Comparison of ENCODE assay signal across 3 cellular contexts in the genomic region with DNA sequence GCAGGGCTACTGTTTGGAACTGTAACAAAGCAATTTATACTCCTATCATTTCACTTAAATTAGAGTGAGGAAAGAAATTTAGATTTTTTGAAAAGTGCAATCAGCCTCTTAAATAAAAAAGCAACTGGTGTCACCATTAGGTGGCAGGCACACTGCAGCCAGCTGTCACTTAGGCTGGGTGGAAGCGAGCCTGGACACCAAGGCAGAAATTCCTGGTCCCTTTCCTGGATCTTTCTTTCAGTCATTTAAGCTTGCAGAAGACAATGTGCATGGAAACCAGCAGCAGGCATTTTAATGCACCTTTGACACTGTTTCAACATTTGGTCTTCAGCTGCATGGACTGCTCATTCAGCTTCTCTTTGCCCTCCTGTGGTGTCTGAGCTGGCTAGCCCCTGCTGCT.
TF ChIP-seq lines count a peak whose summit lies in the region.

No MANE protein-coding gene starts in this region.

TF ChIP-seq in HCT116, 20 proteins besides CTCF, POLR2A, EP300 and RAD21 (continued from another document):
- TF ChIP-seq EZH2 (IDR thresholded peaks at IDR 0.05) (no peak), SP1 (IDR thresholded peaks at IDR 0.05; ENCODE audit: low read depth) (no peak)

TF ChIP-seq in WTC11, 78 proteins besides CTCF, POLR2A, EP300 and RAD21 (continued from another document):
- TF ChIP-seq, protein P1, sequence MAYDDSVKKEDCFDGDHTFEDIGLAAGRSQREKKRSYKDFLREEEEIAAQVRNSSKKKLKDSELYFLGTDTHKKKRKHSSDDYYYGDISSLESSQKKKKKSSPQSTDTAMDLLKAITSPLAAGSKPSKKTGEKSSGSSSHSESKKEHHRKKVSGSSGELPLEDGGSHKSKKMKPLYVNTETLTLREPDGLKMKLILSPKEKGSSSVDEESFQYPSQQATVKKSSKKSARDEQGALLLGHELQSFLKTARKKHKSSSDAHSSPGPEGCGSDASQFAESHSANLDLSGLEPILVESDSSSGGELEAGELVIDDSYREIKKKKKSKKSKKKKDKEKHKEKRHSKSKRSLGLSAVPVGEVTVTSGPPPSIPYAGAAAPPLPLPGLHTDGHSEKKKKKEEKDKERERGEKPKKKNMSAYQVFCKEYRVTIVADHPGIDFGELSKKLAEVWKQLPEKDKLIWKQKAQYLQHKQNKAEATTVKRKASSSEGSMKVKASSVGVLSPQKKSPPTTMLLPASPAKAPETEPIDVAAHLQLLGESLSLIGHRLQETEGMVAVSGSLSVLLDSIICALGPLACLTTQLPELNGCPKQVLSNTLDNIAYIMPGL (CRISPR knock-in tag; IDR thresholded peaks at IDR 0.05): no peak
- TF ChIP-seq, protein P2, sequence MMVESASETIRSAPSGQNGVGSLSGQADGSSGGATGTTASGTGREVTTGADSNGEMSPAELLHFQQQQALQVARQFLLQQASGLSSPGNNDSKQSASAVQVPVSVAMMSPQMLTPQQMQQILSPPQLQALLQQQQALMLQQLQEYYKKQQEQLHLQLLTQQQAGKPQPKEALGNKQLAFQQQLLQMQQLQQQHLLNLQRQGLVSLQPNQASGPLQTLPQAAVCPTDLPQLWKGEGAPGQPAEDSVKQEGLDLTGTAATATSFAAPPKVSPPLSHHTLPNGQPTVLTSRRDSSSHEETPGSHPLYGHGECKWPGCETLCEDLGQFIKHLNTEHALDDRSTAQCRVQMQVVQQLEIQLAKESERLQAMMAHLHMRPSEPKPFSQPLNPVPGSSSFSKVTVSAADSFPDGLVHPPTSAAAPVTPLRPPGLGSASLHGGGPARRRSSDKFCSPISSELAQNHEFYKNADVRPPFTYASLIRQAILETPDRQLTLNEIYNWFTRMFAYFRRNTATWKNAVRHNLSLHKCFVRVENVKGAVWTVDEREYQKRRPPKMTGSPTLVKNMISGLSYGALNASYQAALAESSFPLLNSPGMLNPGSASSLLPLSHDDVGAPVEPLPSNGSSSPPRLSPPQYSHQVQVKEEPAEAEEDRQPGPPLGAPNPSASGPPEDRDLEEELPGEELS (CRISPR knock-in tag; IDR thresholded peaks at IDR 0.05): no peak
- TF ChIP-seq IRF2 (CRISPR knock-in tag; IDR thresholded peaks at IDR 0.05; ENCODE audit: borderline replicate concordance, low read depth) (no peak), ZNF232 (CRISPR knock-in tag; IDR thresholded peaks at IDR 0.05) (no peak), ZBTB21 (CRISPR knock-in tag; IDR thresholded peaks at IDR 0.05; ENCODE audit: borderline replicate concordance) (no peak)
- TF ChIP-seq, protein P3, sequence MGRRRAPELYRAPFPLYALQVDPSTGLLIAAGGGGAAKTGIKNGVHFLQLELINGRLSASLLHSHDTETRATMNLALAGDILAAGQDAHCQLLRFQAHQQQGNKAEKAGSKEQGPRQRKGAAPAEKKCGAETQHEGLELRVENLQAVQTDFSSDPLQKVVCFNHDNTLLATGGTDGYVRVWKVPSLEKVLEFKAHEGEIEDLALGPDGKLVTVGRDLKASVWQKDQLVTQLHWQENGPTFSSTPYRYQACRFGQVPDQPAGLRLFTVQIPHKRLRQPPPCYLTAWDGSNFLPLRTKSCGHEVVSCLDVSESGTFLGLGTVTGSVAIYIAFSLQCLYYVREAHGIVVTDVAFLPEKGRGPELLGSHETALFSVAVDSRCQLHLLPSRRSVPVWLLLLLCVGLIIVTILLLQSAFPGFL (CRISPR knock-in tag; IDR thresholded peaks at IDR 0.05; ENCODE audit: borderline replicate concordance): no peak
- TF ChIP-seq, protein P4, sequence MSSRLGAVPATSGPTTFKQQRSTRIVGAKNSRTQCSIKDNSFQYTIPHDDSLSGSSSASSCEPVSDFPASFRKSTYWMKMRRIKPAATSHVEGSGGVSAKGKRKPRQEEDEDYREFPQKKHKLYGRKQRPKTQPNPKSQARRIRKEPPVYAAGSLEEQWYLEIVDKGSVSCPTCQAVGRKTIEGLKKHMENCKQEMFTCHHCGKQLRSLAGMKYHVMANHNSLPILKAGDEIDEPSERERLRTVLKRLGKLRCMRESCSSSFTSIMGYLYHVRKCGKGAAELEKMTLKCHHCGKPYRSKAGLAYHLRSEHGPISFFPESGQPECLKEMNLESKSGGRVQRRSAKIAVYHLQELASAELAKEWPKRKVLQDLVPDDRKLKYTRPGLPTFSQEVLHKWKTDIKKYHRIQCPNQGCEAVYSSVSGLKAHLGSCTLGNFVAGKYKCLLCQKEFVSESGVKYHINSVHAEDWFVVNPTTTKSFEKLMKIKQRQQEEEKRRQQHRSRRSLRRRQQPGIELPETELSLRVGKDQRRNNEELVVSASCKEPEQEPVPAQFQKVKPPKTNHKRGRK (CRISPR knock-in tag; IDR thresholded peaks at IDR 0.05; ENCODE audit: borderline replicate concordance): no peak
TF ChIP-seq in WTC11: peak in this region for 0.

TF ChIP-seq in liver, 16 proteins besides CTCF, POLR2A, EP300 and RAD21 (continued from another document):
- TF ChIP-seq, protein P5, sequence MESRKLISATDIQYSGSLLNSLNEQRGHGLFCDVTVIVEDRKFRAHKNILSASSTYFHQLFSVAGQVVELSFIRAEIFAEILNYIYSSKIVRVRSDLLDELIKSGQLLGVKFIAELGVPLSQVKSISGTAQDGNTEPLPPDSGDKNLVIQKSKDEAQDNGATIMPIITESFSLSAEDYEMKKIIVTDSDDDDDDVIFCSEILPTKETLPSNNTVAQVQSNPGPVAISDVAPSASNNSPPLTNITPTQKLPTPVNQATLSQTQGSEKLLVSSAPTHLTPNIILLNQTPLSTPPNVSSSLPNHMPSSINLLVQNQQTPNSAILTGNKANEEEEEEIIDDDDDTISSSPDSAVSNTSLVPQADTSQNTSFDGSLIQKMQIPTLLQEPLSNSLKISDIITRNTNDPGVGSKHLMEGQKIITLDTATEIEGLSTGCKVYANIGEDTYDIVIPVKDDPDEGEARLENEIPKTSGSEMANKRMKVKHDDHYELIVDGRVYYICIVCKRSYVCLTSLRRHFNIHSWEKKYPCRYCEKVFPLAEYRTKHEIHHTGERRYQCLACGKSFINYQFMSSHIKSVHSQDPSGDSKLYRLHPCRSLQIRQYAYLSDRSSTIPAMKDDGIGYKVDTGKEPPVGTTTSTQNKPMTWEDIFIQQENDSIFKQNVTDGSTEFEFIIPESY (IDR thresholded peaks at IDR 0.05): no peak
- TF ChIP-seq GABPA (IDR thresholded peaks at IDR 0.05 in 1 of 2, conservative IDR thresholded peaks at IDR 0.05 in 1 of 2): no peak
- TF ChIP-seq, protein P6, sequence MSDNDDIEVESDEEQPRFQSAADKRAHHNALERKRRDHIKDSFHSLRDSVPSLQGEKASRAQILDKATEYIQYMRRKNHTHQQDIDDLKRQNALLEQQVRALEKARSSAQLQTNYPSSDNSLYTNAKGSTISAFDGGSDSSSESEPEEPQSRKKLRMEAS (IDR thresholded peaks at IDR 0.05): no peak
- TF ChIP-seq EGR1 (IDR thresholded peaks at IDR 0.05; ENCODE audit: low read depth in 2 of 2): no peak
- no peak for TF ChIP-seq TAF1 (conservative IDR thresholded peaks at IDR 0.05)
- no peak for TF ChIP-seq HNF4A (conservative IDR thresholded peaks at IDR 0.05)
- TF ChIP-seq NR2F2 (IDR thresholded peaks at IDR 0.05): no peak
